12 cellular contexts compared by ENCODE assay signal in the genomic region with DNA sequence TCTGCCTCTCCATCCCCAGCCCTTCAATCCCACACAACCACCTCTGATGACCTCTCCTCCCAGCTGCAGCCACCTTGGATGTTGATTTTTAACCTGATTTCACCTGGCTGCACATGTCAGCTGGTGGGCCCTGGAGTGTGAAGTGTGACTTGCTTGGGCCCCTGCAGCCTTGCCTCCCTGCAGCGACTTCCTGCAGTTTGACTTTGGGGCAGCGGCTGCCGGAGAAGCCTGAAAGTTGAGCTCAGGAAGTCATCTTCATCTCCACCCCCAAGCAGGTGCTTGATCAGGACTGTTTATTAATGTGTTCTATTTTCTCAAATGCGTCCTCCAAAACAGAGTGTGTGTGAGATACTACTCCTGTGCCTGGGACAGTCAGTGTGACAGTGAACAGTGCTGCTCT.
A peak's percentile ranks its signal among the peaks of the same experiment; 100 is the strongest.
DNase-seq lines count a peak whose midpoint lies in the region; ATAC-seq, FAIRE-seq and TF ChIP-seq lines count a peak whose summit lies in the region.
"Had no signal": no experiment of that assay in that cellular context is flagged by ENCODE, and none has a peak within 500 bp of the region (broad histone marks: within the 10 kb centered on the region; RNA-seq: fewer than 3 reads in every experiment).

No MANE protein-coding gene starts in this region.

- peaks cover 68% of the 10 kb centered on the region for H3K4me1 ChIP-seq in BLaER1

- no peaks in the 10 kb centered on the region for H3K36me3 Mint-ChIP-seq in CD14-positive monocyte

- no peaks in the 10 kb centered on the region for H3K27me3 ChIP-seq in BLaER1
- H3K27me3 ChIP-seq: esophagus muscularis mucosa had no signal

- H3K9me3 ChIP-seq in BLaER1: 0 out of 2 replicates have a peak, but pooled peaks cover 4% of the 10 kb centered on the region
- H3K9me3 ChIP-seq: esophagus muscularis mucosa had no signal

- TF ChIP-seq CTCF in CD14-positive monocyte (IDR thresholded peaks at IDR 0.05): no peak

- H3K27me3 Mint-ChIP-seq in CD14-positive monocyte (ENCODE audit: low read depth in 3 of 3): peaks cover 0 to 2% (median 0%) of the 10 kb centered on the region in 3 donors
- H3K27me3 Mint-ChIP-seq: activated T-cell treated with anti-CD3 and anti-CD28 coated beads, Interleukin-2, amount 50 U/mL, for 24 hours had no signal

- FAIRE-seq in frontal cortex (lab: Jason Lieb, UNC): no peak

- H3K27ac ChIP-seq in BLaER1: peak overlapping the region; percentile 85
- H3K27ac ChIP-seq: esophagus muscularis mucosa, skin epidermis had no signal

- H3K4me1 Mint-ChIP-seq in CD14-positive monocyte: no peaks in the 10 kb centered on the region

- H3K4me3 ChIP-seq in BLaER1: no peak overlapping the region
- H3K4me3 ChIP-seq: esophagus muscularis mucosa, skin epidermis had no signal

- ATAC-seq in HG02798 (IDR thresholded peaks at IDR 0.05; ENCODE audit: poor library complexity, unreplicated experiment): peak; percentile 45

- peaks cover 12% of the 10 kb centered on the region; the same call in 1 of the 2 replicates for H3K36me3 ChIP-seq in BLaER1
- H3K36me3 ChIP-seq: esophagus muscularis mucosa had no signal

- H3K4me2 ChIP-seq in BLaER1: peak overlapping the region; percentile 85

- intact Hi-C loops in CD14-positive monocyte (cut with micrococcal nuclease): no loop called here

- H3K27ac Mint-ChIP-seq in CD14-positive monocyte: no peak overlapping the region
- H3K27ac Mint-ChIP-seq: activated T-cell treated with anti-CD3 and anti-CD28 coated beads, Interleukin-2, amount 50 U/mL, for 24 hours had no signal

- no peaks in the 10 kb centered on the region for H4K20me1 ChIP-seq in BLaER1

- DNase-seq in GM19238 (ENCODE audit: insufficient read length, low spot score) (peak; percentile 13), RPMI8226 (peak; percentile 35), GM19240 (ENCODE audit: insufficient read length, low spot score) (no peak), anterior cingulate cortex (lab: John Stamatoyannopoulos, UW) (no peak), frontal cortex (ENCODE audit: low spot score in 2 of 2) (no peak), CD14-positive monocyte (ENCODE audit: low spot score) (no peak)
- DNase-seq: activated T-cell treated with anti-CD3 and anti-CD28 coated beads, Interleukin-2, amount 50 U/mL, for 24 hours; NCI-H1417 had no signal

- H3K9me3 Mint-ChIP-seq in CD14-positive monocyte: peaks cover 0 to 4% (median 2%) of the 10 kb centered on the region in 7 donors
- H3K9me3 Mint-ChIP-seq: activated T-cell treated with anti-CD3 and anti-CD28 coated beads, Interleukin-2, amount 50 U/mL, for 24 hours had no signal

- no peak overlapping the region for H3K4me3 Mint-ChIP-seq in CD14-positive monocyte
- H3K4me3 Mint-ChIP-seq: activated T-cell treated with anti-CD3 and anti-CD28 coated beads, Interleukin-2, amount 50 U/mL, for 24 hours had no signal

- H3K9ac ChIP-seq in BLaER1: peak overlapping the region; percentile 66

Comparison
In these comparisons a context has a peak if more than half of its experiments do, and no peak if none do; other contexts are left out.
1. DNase-seq: peak in GM19238 (single experiment) and RPMI8226 (single experiment); none in GM19240 (single experiment), anterior cingulate cortex (0 of 58), frontal cortex (0 of 2) and CD14-positive monocyte (single experiment).